9 cellular contexts compared by ENCODE assay signal in genomic region chr11:78039391-78039918, GRCh38. TPM values are rescaled to one million over a fixed set of nuclear protein-coding genes. Genes with fewer than 3 reads are reported as not detected.
DNase-seq lines count a peak whose midpoint lies in the region; ATAC-seq and TF ChIP-seq lines count a peak whose summit lies in the region.
"Had no signal": no experiment of that assay in that cellular context is flagged by ENCODE, and none has a peak within 500 bp of the region (broad histone marks: within the 10 kb centered on the region; RNA-seq: fewer than 3 reads in every experiment).

No MANE protein-coding gene starts in this region.

- peaks cover 0 to 19% (median 9%) of the 10 kb centered on the region in 4 donors for H3K4me1 Mint-ChIP-seq in CD4-positive, CD25-positive, alpha-beta regulatory T cell

- intact Hi-C loops in adrenal gland (cut with DNase I), result no loop called here

- WGBS in adrenal gland, 4 donors, result 51 to 63% (median 56%) methylated on average over 4 of the region's 4 CpGs

- H3K4me1 ChIP-seq in CD4-positive, CD25-positive, alpha-beta regulatory T cell (ENCODE audit: control insufficient read depth, insufficient read depth, low read length, poor library complexity, severe bottlenecking), result peaks cover 7% of the 10 kb centered on the region
- H3K4me1 ChIP-seq in adrenal gland (replicated peaks in 1 of 2) (peaks cover 16 to 21% of the 10 kb centered on the region in 2 donors), muscle layer of duodenum (ENCODE audit: control insufficient read depth in 1 of 2, insufficient read depth in 2 of 2, low read length in 2 of 2) (peaks cover 8 to 10% of the 10 kb centered on the region in 2 donors)

- no peak for ATAC-seq in CD4-positive, CD25-positive, alpha-beta regulatory T cell (ENCODE audit: low read depth in 2 of 2)
- ATAC-seq in HG02678 (IDR thresholded peaks at IDR 0.05; ENCODE audit: unreplicated experiment) (peak; percentile 9), GM18907 (IDR thresholded peaks at IDR 0.05; ENCODE audit: unreplicated experiment) (no peak)

- no peaks in the 10 kb centered on the region for H3K27me3 ChIP-seq in CD4-positive, CD25-positive, alpha-beta regulatory T cell (ENCODE audit: control insufficient read depth, insufficient read depth, low read length)
- no peaks in the 10 kb centered on the region for H3K27me3 ChIP-seq in adrenal gland
- no peaks in the 10 kb centered on the region for H3K27me3 ChIP-seq in muscle layer of duodenum (ENCODE audit: low read depth, low read length)

- H3K9me3 Mint-ChIP-seq in CD4-positive, CD25-positive, alpha-beta regulatory T cell, result peaks cover 0 to 3% (median 0%) of the 10 kb centered on the region in 7 donors

- H3K27ac ChIP-seq in CD4-positive, CD25-positive, alpha-beta regulatory T cell (ENCODE audit: insufficient read depth, low read length, poor library complexity, severe bottlenecking), result no peak overlapping the region
- H3K27ac ChIP-seq in adrenal gland, result peak overlapping the region; percentile 77 to 92 (median 85)
- peak overlapping the region; percentile 81 for H3K27ac ChIP-seq in muscle layer of duodenum (ENCODE audit: low read length)

- TF ChIP-seq CTCF in adrenal gland (IDR thresholded peaks at IDR 0.05), result no peak
- no peak for TF ChIP-seq CTCF in foreskin fibroblast (IDR thresholded peaks at IDR 0.05; ENCODE audit: low read depth, low read length)

- no peak for DNase-seq in CD4-positive, CD25-positive, alpha-beta regulatory T cell
- DNase-seq in adrenal gland, result no peak
- no peak for DNase-seq in AG20443 (ENCODE audit: low spot score)
- no peak for DNase-seq in foreskin fibroblast
- no peak for DNase-seq in hippocampal formation (lab: John Stamatoyannopoulos, UW)
- DNase-seq: NCI-H187 treated with DMSO at 0.1 percent for 48 hours had no signal

- H3K27me3 Mint-ChIP-seq in CD4-positive, CD25-positive, alpha-beta regulatory T cell, result no peaks in the 10 kb centered on the region

- H3K36me3 Mint-ChIP-seq in CD4-positive, CD25-positive, alpha-beta regulatory T cell, result no peaks in the 10 kb centered on the region

- H3K27ac Mint-ChIP-seq in CD4-positive, CD25-positive, alpha-beta regulatory T cell, result peak overlapping the region in 2 of 3 donors; percentile 23 to 85

- no peaks in the 10 kb centered on the region for H3K9me3 ChIP-seq in CD4-positive, CD25-positive, alpha-beta regulatory T cell (ENCODE audit: control insufficient read depth in 2 of 2, low read length in 2 of 2)
- no peaks in the 10 kb centered on the region for H3K9me3 ChIP-seq in adrenal gland (replicated peaks in 1 of 3)
- no peaks in the 10 kb centered on the region for H3K9me3 ChIP-seq in muscle layer of duodenum (ENCODE audit: control insufficient read depth in 1 of 2, low read length in 2 of 2)

- H3K4me3 ChIP-seq in CD4-positive, CD25-positive, alpha-beta regulatory T cell (ENCODE audit: low read depth, low read length), result no peak overlapping the region
- H3K4me3 ChIP-seq in adrenal gland (peak overlapping the region in 1 of 4 donors; percentile 18), muscle layer of duodenum (ENCODE audit: low read depth in 1 of 2, low read length in 2 of 2) (no peak overlapping the region), foreskin fibroblast (ENCODE audit: low read depth in 1 of 2, low read length in 2 of 2) (no peak overlapping the region)

- H3K4me3 Mint-ChIP-seq in CD4-positive, CD25-positive, alpha-beta regulatory T cell, result peak overlapping the region in 1 of 4 donors; percentile 49

- TF ChIP-seq POLR2A in adrenal gland (IDR thresholded peaks at IDR 0.05), result no peak

- H3K36me3 ChIP-seq in CD4-positive, CD25-positive, alpha-beta regulatory T cell (ENCODE audit: control insufficient read depth, insufficient read depth, low read length), result no peaks in the 10 kb centered on the region
- H3K36me3 ChIP-seq in adrenal gland (replicated peaks in 1 of 2) (no peaks in the 10 kb centered on the region), muscle layer of duodenum (ENCODE audit: control insufficient read depth in 1 of 2, insufficient read depth in 2 of 2, low read length in 2 of 2) (no peaks in the 10 kb centered on the region)

RNA-seq across cellular contexts. Expression of gene KCTD14, which starts 16.4 kb away (rescaled TPM):
- not detected for total RNA-seq in CD4-positive, CD25-positive, alpha-beta regulatory T cell
- 1 to 10 TPM in 1 of 4 donors, under 1 TPM in 3; 0.09 to 1.4 (median 0.41) TPM for polyA plus RNA-seq in CD4-positive, CD25-positive, alpha-beta regulatory T cell
- 10 to 100 TPM; 12.7 to 67.0 (median 30.6) TPM for total RNA-seq in adrenal gland
- 10 to 100 TPM in 2 of 3 donors, 1 to 10 TPM in 1; 9.5 to 84.7 (median 19.6) TPM for polyA plus RNA-seq in adrenal gland

RNA-seq across cellular contexts. Expression of gene THRSP, which starts 24.2 kb away (rescaled TPM):
- not detected for total RNA-seq in CD4-positive, CD25-positive, alpha-beta regulatory T cell
- polyA plus RNA-seq in CD4-positive, CD25-positive, alpha-beta regulatory T cell, result under 1 TPM in 1 of 4 donors, not detected in 3; 0.20 TPM
- 10 to 100 TPM in 1 of 8 donors, 1 to 10 TPM in 3, under 1 TPM in 3, not detected in 1; 0.28 to 16.6 (median 1.3) TPM for total RNA-seq in adrenal gland
- 10 to 100 TPM in 1 of 3 donors, 1 to 10 TPM in 1, under 1 TPM in 1; 0.77 to 64.5 (median 4.2) TPM for polyA plus RNA-seq in adrenal gland

RNA-seq across cellular contexts. Expression of gene NDUFC2, which starts 40.2 kb away (rescaled TPM):
- 43.2 TPM for total RNA-seq in CD4-positive, CD25-positive, alpha-beta regulatory T cell
- polyA plus RNA-seq in CD4-positive, CD25-positive, alpha-beta regulatory T cell, result 100 to 1,000 TPM; 170 to 222 (median 189) TPM
- 100 to 1,000 TPM; 259 to 437 (median 369) TPM for total RNA-seq in adrenal gland
- polyA plus RNA-seq in adrenal gland, result 100 to 1,000 TPM in 2 of 3 donors, 10 to 100 TPM in 1; 75.4 to 200 (median 139) TPM

RNA-seq across cellular contexts. Expression of gene INTS4, which starts 45.0 kb away (rescaled TPM):
- 71.9 TPM for total RNA-seq in CD4-positive, CD25-positive, alpha-beta regulatory T cell
- polyA plus RNA-seq in CD4-positive, CD25-positive, alpha-beta regulatory T cell, result 10 to 100 TPM; 35.7 to 44.5 (median 42.6) TPM
- total RNA-seq in adrenal gland, result 10 to 100 TPM; 17.8 to 47.8 (median 38.3) TPM
- 10 to 100 TPM; 34.4 to 37.3 (median 36.5) TPM for polyA plus RNA-seq in adrenal gland

Comparison
In these comparisons a context has a peak if more than half of its experiments do, and no peak if none do; other contexts are left out.
1. RNA of gene KCTD14, which starts 16.4 kb away (total RNA-seq): 12.7 to 67.0 TPM in adrenal gland; not detected in CD4-positive, CD25-positive, alpha-beta regulatory T cell (single experiment); every median in the first group is over 10 times any median in the second.